ENCODE assay signal across 16 cellular contexts in genomic region chr4:168744021-168744420, GRCh38.
DNase-seq lines count a peak whose midpoint lies in the region; ATAC-seq and TF ChIP-seq lines count a peak whose summit lies in the region.
"Had no signal": no experiment of that assay in that cellular context is flagged by ENCODE, and none has a peak within 500 bp of the region (broad histone marks: within the 10 kb centered on the region; RNA-seq: fewer than 3 reads in every experiment).

No MANE protein-coding gene starts in this region.

- peaks cover 80% of the 10 kb centered on the region for H3K79me2 ChIP-seq in smooth muscle cell (ENCODE audit: low read depth)

- H3F3A ChIP-seq in smooth muscle cell (ENCODE audit: low read depth): peaks cover 29% of the 10 kb centered on the region

- no peaks in the 10 kb centered on the region for H3K9me3 Mint-ChIP-seq in activated CD4-positive, alpha-beta T cell treated with anti-CD3 and anti-CD28 coated beads, Interleukin-2, amount 10 ng/mL, durations not matched to agents 24 days and 14 days

- peaks cover 11% of the 10 kb centered on the region for H3K27me3 Mint-ChIP-seq in activated CD4-positive, alpha-beta T cell treated with anti-CD3 and anti-CD28 coated beads, Interleukin-2, amount 10 ng/mL, durations not matched to agents 24 days and 14 days

- H3K27ac ChIP-seq in smooth muscle cell (ENCODE audit: low read depth): peak overlapping the region; percentile 89
- H3K27ac ChIP-seq: PC-9 had no signal

- no peak overlapping the region for H3K4me3 Mint-ChIP-seq in activated CD4-positive, alpha-beta T cell treated with anti-CD3 and anti-CD28 coated beads, Interleukin-2, amount 10 ng/mL, durations not matched to agents 24 days and 14 days
- H3K4me3 Mint-ChIP-seq: WTC11 had no signal

- no peaks in the 10 kb centered on the region for H4K20me1 ChIP-seq in smooth muscle cell (ENCODE audit: low read depth)

- no peak overlapping the region for H2AFZ ChIP-seq in smooth muscle cell (ENCODE audit: low read depth)
- H2AFZ ChIP-seq: PC-9 had no signal

- H3K4me1 ChIP-seq in smooth muscle cell (ENCODE audit: low read depth): peaks cover 14% of the 10 kb centered on the region

- peak overlapping the region; percentile 29 for H3K9ac ChIP-seq in smooth muscle cell (ENCODE audit: low read depth)

- H3K27ac Mint-ChIP-seq in activated CD4-positive, alpha-beta T cell treated with anti-CD3 and anti-CD28 coated beads, Interleukin-2, amount 10 ng/mL, durations not matched to agents 24 days and 14 days: no peak overlapping the region
- H3K27ac Mint-ChIP-seq: WTC11 had no signal

- peak overlapping the region; percentile 55 for H3K4me2 ChIP-seq in smooth muscle cell
- H3K4me2 ChIP-seq: PC-9 had no signal

- intact Hi-C loops in activated CD4-positive, alpha-beta T cell treated with anti-CD3 and anti-CD28 coated beads, Interleukin-2, amount 10 ng/mL, durations not matched to agents 24 days and 14 days (cut with micrococcal nuclease): no loop called here

- no peak for ATAC-seq in stimulated activated naive CD8-positive, alpha-beta T cell treated with anti-CD3 and anti-CD28 coated beads, Interleukin-15, Interleukin-2, amounts not matched to agents 100 U/mL and 50 U/mL, for 24 hours
- ATAC-seq in GM21576 (IDR thresholded peaks at IDR 0.05; ENCODE audit: unreplicated experiment): no peak
- ATAC-seq: WTC11 had no signal

- H3K36me3 Mint-ChIP-seq in activated CD4-positive, alpha-beta T cell treated with anti-CD3 and anti-CD28 coated beads, Interleukin-2, amount 10 ng/mL, durations not matched to agents 24 days and 14 days (ENCODE audit: low read depth): no peaks in the 10 kb centered on the region
- H3K36me3 Mint-ChIP-seq: WTC11 had no signal

- peaks cover 3% of the 10 kb centered on the region for H3K36me3 ChIP-seq in smooth muscle cell (ENCODE audit: low read depth)

- H3K9me3 ChIP-seq in smooth muscle cell (replicated peaks; ENCODE audit: low read depth): no peaks in the 10 kb centered on the region

- no peak overlapping the region for H3K4me3 ChIP-seq in choroid plexus epithelial cell (ENCODE audit: low read depth, low read length)
- H3K4me3 ChIP-seq in smooth muscle cell: no peak overlapping the region
- H3K4me3 ChIP-seq: PC-9 had no signal

- 49% methylated on average over 5 of the region's 5 CpGs for WGBS in smooth muscle cell (ENCODE audit: low lambda C conversion rate)

- DNase-seq in DMS53 treated with DMSO at 0.1 percent for 48 hours (lab: John Stamatoyannopoulos, UW; ENCODE audit: unreplicated experiment): peak; percentile 39
- peak; percentile 81 for DNase-seq in choroid plexus epithelial cell (ENCODE audit: low read depth)
- DNase-seq in iris pigment epithelial cell (ENCODE audit: low read depth): peak; percentile 75
- DNase-seq in smooth muscle cell (lab: John Stamatoyannopoulos, UW; ENCODE audit: unreplicated experiment): no peak
- DNase-seq in stimulated activated naive CD8-positive, alpha-beta T cell treated with anti-CD3 and anti-CD28 coated beads, Interleukin-15, Interleukin-2, amounts not matched to agents 100 U/mL and 50 U/mL, for 24 hours: no peak
- DNase-seq in activated T-cell treated with anti-CD3 and anti-CD28 coated beads for 4 hours: no peak
- DNase-seq in activated CD4-positive, alpha-beta T cell treated with anti-CD3 and anti-CD28 coated beads, Interleukin-2, amount 10 ng/mL, durations not matched to agents 24 days and 14 days: no peak
- DNase-seq: activated naive CD4-positive, alpha-beta T cell; central memory CD4-positive, alpha-beta T cell; DMS 273 treated with DMSO at 0.1 percent for 48 hours; Karpas-422; NCI-H1436; PC-9; stimulated activated CD4-positive, alpha-beta T cell treated with anti-CD3 and anti-CD28 coated beads, Interleukin-4, amount 100 ng/mL, for 4 hours had no signal

- H3K27me3 ChIP-seq in smooth muscle cell (ENCODE audit: low read depth): no peaks in the 10 kb centered on the region

- H3K4me1 Mint-ChIP-seq in activated CD4-positive, alpha-beta T cell treated with anti-CD3 and anti-CD28 coated beads, Interleukin-2, amount 10 ng/mL, durations not matched to agents 24 days and 14 days: no peaks in the 10 kb centered on the region

- no peak for TF ChIP-seq CTCF in choroid plexus epithelial cell (conservative IDR thresholded peaks at IDR 0.05; ENCODE audit: low read depth, low read length)
- TF ChIP-seq CTCF in smooth muscle cell (IDR thresholded peaks at IDR 0.05; ENCODE audit: borderline replicate concordance, insufficient read depth, poor library complexity, severe bottlenecking): no peak

Comparison
In these comparisons a context has a peak if more than half of its experiments do, and no peak if none do; other contexts are left out.
1. DNase-seq: peak in DMS53 treated with DMSO at 0.1 percent for 48 hours (single experiment), choroid plexus epithelial cell (single experiment) and iris pigment epithelial cell (single experiment); none in smooth muscle cell (single experiment), stimulated activated naive CD8-positive, alpha-beta T cell treated with anti-CD3 and anti-CD28 coated beads, Interleukin-15, Interleukin-2, amounts not matched to agents 100 U/mL and 50 U/mL, for 24 hours (single experiment), activated T-cell treated with anti-CD3 and anti-CD28 coated beads for 4 hours (single experiment) and activated CD4-positive, alpha-beta T cell treated with anti-CD3 and anti-CD28 coated beads, Interleukin-2, amount 10 ng/mL, durations not matched to agents 24 days and 14 days (single experiment).